In the genomic region with DNA sequence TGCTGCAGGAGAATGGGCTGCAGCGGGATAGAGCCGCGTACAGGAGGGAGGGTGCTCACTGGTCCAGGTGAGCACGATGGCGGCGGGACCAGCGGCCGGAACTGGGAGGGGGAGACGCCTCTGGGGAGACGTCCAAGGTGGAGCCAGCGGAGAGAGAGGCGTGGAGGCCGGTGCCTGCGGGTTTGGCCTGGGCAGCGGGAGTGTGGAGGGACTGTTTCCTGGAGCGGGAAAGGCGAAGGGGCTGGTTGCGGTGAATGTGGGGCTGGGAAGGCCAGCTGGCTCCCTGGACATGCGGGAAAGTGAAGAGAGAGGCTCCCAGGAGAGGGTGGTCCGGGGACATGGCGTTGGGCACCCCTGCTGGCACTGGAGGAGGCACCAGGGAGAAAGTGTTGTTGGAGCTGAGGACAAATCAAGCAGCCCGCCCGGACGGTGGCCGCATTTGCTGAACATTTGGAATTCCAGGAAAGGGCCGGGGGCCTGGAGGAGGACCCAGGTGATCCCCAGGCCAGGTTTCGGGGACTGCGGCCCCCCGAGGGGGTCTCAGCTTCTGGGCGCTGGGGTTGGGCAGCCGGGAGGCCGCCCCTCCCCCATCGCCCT, we compare ENCODE assay signal across 11 cellular contexts. TPM values are rescaled to one million over a fixed set of nuclear protein-coding genes. Genes with fewer than 3 reads are reported as not detected.
DNase-seq lines count a peak whose midpoint lies in the region; ATAC-seq and TF ChIP-seq lines count a peak whose summit lies in the region.
"Had no signal": no experiment of that assay in that cellular context is flagged by ENCODE, and none has a peak within 500 bp of the region (broad histone marks: within the 10 kb centered on the region; RNA-seq: fewer than 3 reads in every experiment).

No MANE protein-coding gene starts in this region.

- H3K14ac ChIP-seq in IMR-90 (replicated peaks; ENCODE audit: low read depth, low read length) = no peak overlapping the region

- no peak overlapping the region for H2AK5ac ChIP-seq in IMR-90 (ENCODE audit: low read depth, low read length)

- H3K27me3 Mint-ChIP-seq in CD4-positive, alpha-beta T cell = peaks cover 70% of the 10 kb centered on the region
- H3K27me3 Mint-ChIP-seq in neural crest cell (ENCODE audit: low read depth) = peaks cover 92% of the 10 kb centered on the region

- no peak overlapping the region for H3K27ac ChIP-seq in CD4-positive, alpha-beta T cell (ENCODE audit: low read depth, low read length)
- H3K27ac ChIP-seq in IMR-90 (ENCODE audit: insufficient read depth, low read length) (no peak overlapping the region), ectodermal cell (ENCODE audit: insufficient read depth, low read depth, low read length, poor library complexity, severe bottlenecking) (no peak overlapping the region), aorta (ENCODE audit: low read depth in 1 of 2, low read length in 2 of 2) (no peak overlapping the region)

- no peak overlapping the region for H3K4ac ChIP-seq in IMR-90 (ENCODE audit: low read depth, low read length)

- no peak for TF ChIP-seq POLR2A in IMR-90 (IDR thresholded peaks at IDR 0.05; ENCODE audit: low read depth, low read length)

- H3K23ac ChIP-seq in IMR-90 (ENCODE audit: low read depth, low read length) = no peak overlapping the region

- H2AFZ ChIP-seq in IMR-90 (replicated peaks; ENCODE audit: low read length, poor library complexity) = peak overlapping the region; percentile 63

- no TSS peak for BruUV-seq in IMR-90 (replicated peaks; lab: Mats Ljungman, UMichigan)

- ATAC-seq in CD4-positive, alpha-beta T cell (ENCODE audit: poor library complexity) = no peak
- ATAC-seq in IMR-90 (ENCODE audit: low read depth) = no peak; the same call in 1 of the 2 replicates
- ATAC-seq in HG03175 (IDR thresholded peaks at IDR 0.05; ENCODE audit: unreplicated experiment) = no peak
- no peak for ATAC-seq in aorta (ENCODE audit: low FRiP score)

- H3K4me1 ChIP-seq in IMR-90 (ENCODE audit: control insufficient read depth, insufficient read depth, low read length) = peaks cover 2% of the 10 kb centered on the region; the same call in 1 of the 2 replicates
- H3K4me1 ChIP-seq in ectodermal cell (ENCODE audit: control insufficient read depth, insufficient read depth, low read length) = peaks cover 24% of the 10 kb centered on the region
- H3K4me1 ChIP-seq in aorta (ENCODE audit: control insufficient read depth in 1 of 2, insufficient read depth in 2 of 2, low read length in 2 of 2) = no peaks in the 10 kb centered on the region

- peaks cover 7% of the 10 kb centered on the region for H3K4me1 Mint-ChIP-seq in CD4-positive, alpha-beta T cell (ENCODE audit: low read depth)
- H3K4me1 Mint-ChIP-seq in neural crest cell = peaks cover 26% of the 10 kb centered on the region

- H2BK15ac ChIP-seq in IMR-90 (ENCODE audit: low read depth, low read length) = no peak overlapping the region

- no peaks in the 10 kb centered on the region for H3K79me1 ChIP-seq in IMR-90 (ENCODE audit: low read depth in 1 of 2, low read length in 2 of 2)

- intact Hi-C loops in CD4-positive, alpha-beta T cell (cut with DNase I, micrococcal nuclease) = no loop called here
- intact Hi-C loops in IMR-90 (cut with micrococcal nuclease) (no loop called here), aorta (cut with DNase I) (loop anchor here in 1 of 2 donors (5.0 kb wide), 1 partner anchor 55 kb away; no protein-coding TSS in a partner anchor)

- no peak overlapping the region for H2BK120ac ChIP-seq in IMR-90 (ENCODE audit: low read depth, low read length)

- H4K91ac ChIP-seq in IMR-90 (ENCODE audit: insufficient read depth, low read depth, low read length) = no peak overlapping the region

- no peak for TF ChIP-seq RAD21 in IMR-90 (IDR thresholded peaks at IDR 0.05; ENCODE audit: low read length)

- H3K18ac ChIP-seq in IMR-90 (ENCODE audit: low read depth, low read length) = no peak overlapping the region

- H3K27me3 ChIP-seq in CD4-positive, alpha-beta T cell (ENCODE audit: control insufficient read depth, insufficient read depth, low read length) = peaks cover 48% of the 10 kb centered on the region
- peaks cover 69% of the 10 kb centered on the region for H3K27me3 ChIP-seq in IMR-90 (ENCODE audit: control insufficient read depth, insufficient read depth, low read length)
- peaks cover 66% of the 10 kb centered on the region for H3K27me3 ChIP-seq in ectodermal cell (ENCODE audit: control insufficient read depth, insufficient read depth, low read length, poor library complexity, severe bottlenecking)
- H3K27me3 ChIP-seq in aorta (ENCODE audit: control insufficient read depth in 1 of 2, insufficient read depth in 2 of 2, low read length in 1 of 2) = no peaks in the 10 kb centered on the region

- no peaks in the 10 kb centered on the region for H3K36me3 ChIP-seq in IMR-90 (ENCODE audit: control insufficient read depth, insufficient read depth, low read length)
- H3K36me3 ChIP-seq in ectodermal cell (ENCODE audit: control insufficient read depth, insufficient read depth, low read length) = no peaks in the 10 kb centered on the region
- H3K36me3 ChIP-seq in aorta (ENCODE audit: control insufficient read depth in 1 of 2, insufficient read depth in 2 of 2, low read length in 1 of 2) = no peaks in the 10 kb centered on the region

- POLR2A ChIA-PET in CD4-positive, alpha-beta T cell (lab: Charles Lee) = no interaction called here
- POLR2A ChIA-PET in IMR-90 (lab: Charles Lee; ENCODE audit: unreplicated experiment) = no interaction called here

- H4K5ac ChIP-seq in IMR-90 (ENCODE audit: low read depth, low read length) = no peak overlapping the region

- H3K9me1 ChIP-seq in IMR-90 (ENCODE audit: insufficient read depth, low read length) = no peaks in the 10 kb centered on the region

- CTCF ChIA-PET in CD4-positive, alpha-beta T cell (lab: Charles Lee) = no interaction called here
- CTCF ChIA-PET in IMR-90 (lab: Yijun Ruan, JAX) = interaction anchor here (0.9 kb wide), 1 partner anchor 176 kb away, joined by 3 read pairs; no protein-coding TSS in a partner anchor

- no peaks in the 10 kb centered on the region for H3K9me3 Mint-ChIP-seq in CD4-positive, alpha-beta T cell
- H3K9me3 Mint-ChIP-seq in neural crest cell = no peaks in the 10 kb centered on the region

- H3K4me3 ChIP-seq in IMR-90 (ENCODE audit: insufficient read depth, low read depth, low read length) = no peak overlapping the region; the same call in 1 of the 2 replicates
- H3K4me3 ChIP-seq in ectodermal cell (ENCODE audit: insufficient read depth, low read depth, low read length) = peak overlapping the region; percentile 39
- no peak overlapping the region for H3K4me3 ChIP-seq in aorta (ENCODE audit: low read length in 2 of 2)

- no peaks in the 10 kb centered on the region; the same call in 1 of the 2 replicates for H4K20me1 ChIP-seq in IMR-90 (ENCODE audit: insufficient read depth, low read length)

- 15% methylated on average over 6 of the region's 33 CpGs; no CpG with 5 or more reads in 1 of the 2 experiments for WGBS in IMR-90 (ENCODE audit: extremely low coverage in 2 of 2, insufficient read length in 1 of 2), 2 experiments
- 2% methylated on average over 33 of the region's 33 CpGs for WGBS in ectodermal cell, 2 experiments
- WGBS in aorta, 2 donors = 8 to 10% methylated on average over 28 to 33 of the region's 33 CpGs

- no peak overlapping the region for H2BK20ac ChIP-seq in IMR-90 (ENCODE audit: low read depth, low read length)

- dilution Hi-C loops in IMR-90 (cut with HindIII; ENCODE audit: low sequenced_read_pairs, unreplicated experiment) = no loop called here

- no peak overlapping the region for H4K8ac ChIP-seq in IMR-90 (ENCODE audit: low read depth in 2 of 2, low read length in 2 of 2)

- no peak overlapping the region for H3K27ac Mint-ChIP-seq in CD4-positive, alpha-beta T cell
- H3K27ac Mint-ChIP-seq in neural crest cell (ENCODE audit: unreplicated experiment) = peak overlapping the region; percentile 81

- H3K9me3 ChIP-seq in CD4-positive, alpha-beta T cell (ENCODE audit: control insufficient read depth, low read length) = no peaks in the 10 kb centered on the region
- H3K9me3 ChIP-seq in IMR-90 (ENCODE audit: control insufficient read depth, insufficient read depth, low read length) = peaks cover 3% of the 10 kb centered on the region; the same call in 1 of the 2 replicates
- H3K9me3 ChIP-seq in ectodermal cell (ENCODE audit: control insufficient read depth, low read length) = no peaks in the 10 kb centered on the region
- H3K9me3 ChIP-seq in aorta (ENCODE audit: control insufficient read depth, low read length) = no peaks in the 10 kb centered on the region

- H3K36me3 Mint-ChIP-seq in CD4-positive, alpha-beta T cell (ENCODE audit: low read depth) = no peaks in the 10 kb centered on the region
- H3K36me3 Mint-ChIP-seq in neural crest cell (ENCODE audit: low read depth) = no peaks in the 10 kb centered on the region

- peak overlapping the region; percentile 63 for H3K4me3 Mint-ChIP-seq in CD4-positive, alpha-beta T cell
- peak overlapping the region; percentile 56 for H3K4me3 Mint-ChIP-seq in neural crest cell

- H2BK5ac ChIP-seq in IMR-90 (ENCODE audit: low read depth, low read length, poor library complexity, severe bottlenecking) = no peak overlapping the region

- H3K9ac ChIP-seq in IMR-90 (ENCODE audit: low read depth, low read length) = no peak overlapping the region

- no peak overlapping the region for H3K56ac ChIP-seq in IMR-90 (ENCODE audit: extremely low read depth, insufficient read depth, low read length)

- DNase-seq in CD4-positive, alpha-beta T cell = no peak
- DNase-seq in IMR-90 = no peak
- no peak for DNase-seq in neural crest cell (ENCODE audit: low read depth, low spot score)
- no peak for DNase-seq in AG08395 (ENCODE audit: low spot score)
- DNase-seq in cerebellum (ENCODE audit: low spot score) = no peak
- DNase-seq in aorta = no peak
- DNase-seq: SIG-M5; stimulated activated CD4-positive, alpha-beta T cell treated with anti-CD3 and anti-CD28 coated beads, Interleukin-12 subunit alpha, Interleukin-12 subunit beta, amount 100 ng/mL, for 4 hours had no signal

- H2AK9ac ChIP-seq in IMR-90 (replicated peaks; ENCODE audit: low read depth, low read length, poor library complexity) = peak overlapping the region; percentile 72

- TF ChIP-seq CTCF in CD4-positive, alpha-beta T cell (IDR thresholded peaks at IDR 0.05) = no peak
- TF ChIP-seq CTCF in IMR-90 (conservative IDR thresholded peaks at IDR 0.05; ENCODE audit: low read depth, low read length) (no peak), neural crest cell (conservative IDR thresholded peaks at IDR 0.05) (no peak)

- H3K4me2 ChIP-seq in IMR-90 (ENCODE audit: low read depth, low read length) = no peak overlapping the region; the same call in 1 of the 2 replicates

- in situ Hi-C loops in IMR-90 (cut with MboI; ENCODE audit: low sequenced_read_pairs) = loop anchor here (5.0 kb wide), 1 partner anchor 70 kb away; no protein-coding TSS in a partner anchor

RNA-seq across cellular contexts. Expression of gene DNAJB8, which starts 34.3 kb away (rescaled TPM):
- not detected for total RNA-seq in CD4-positive, alpha-beta T cell
- total RNA-seq in IMR-90 (2012; rRNA removed) (not detected in 2 replicates), neural crest cell (not detected in 2 replicates), cerebellum (not detected), aorta (not detected)
- polyA plus RNA-seq in IMR-90 (2012; rRNA removed) (not detected in 2 replicates), aorta (not detected)
- not detected in 2 replicates for polyA plus RNA-seq in IMR-90 (2012; cell fraction: cytosol; rRNA removed)
- polyA plus RNA-seq in IMR-90 (2012; cell fraction: nucleus; rRNA removed; ENCODE audit: low replicate concordance) = not detected in 2 replicates
- not detected for polyA plus RNA-seq in ectodermal cell (2013, experiment 1 of 4)
- not detected for polyA plus RNA-seq in ectodermal cell (2013, experiment 2 of 4)
- polyA plus RNA-seq in ectodermal cell (2013, experiment 3 of 4) = not detected
- not detected for polyA plus RNA-seq in ectodermal cell (2013, experiment 4 of 4)
- total RNA-seq: G401 had no signal
